In genomic region chr3:155079795-155080546, GRCh38 we compare ENCODE assay signal across 8 cellular contexts. TPM values are rescaled to one million over a fixed set of nuclear protein-coding genes. Genes with fewer than 3 reads are reported as not detected.
DNase-seq lines count a peak whose midpoint lies in the region; ATAC-seq, FAIRE-seq and TF ChIP-seq lines count a peak whose summit lies in the region.

Gene MME, plus strand, starts transcription at chr3:155080319. Its CDS starts 3,849 bp downstream, at chr3:155084168.

- peaks cover 0 to 11% (median 3%) of the 10 kb centered on the region in 5 experiments for H3K9me3 Mint-ChIP-seq in brain

- no peaks in the 10 kb centered on the region; the same call in 1 of the 2 replicates for H3K27me3 ChIP-seq in MM.1S (replicated peaks; ENCODE audit: insufficient read depth, low read length)

- H3K4me1 ChIP-seq in MM.1S (ENCODE audit: low read length): peaks cover 7% of the 10 kb centered on the region; the same call in 1 of the 2 replicates

- peak within 1 kb of the TSS; percentile 25; the same call in 1 of the 2 replicates for H3K9ac ChIP-seq in MM.1S (ENCODE audit: low read length)

- peaks cover 68% of the 10 kb centered on the region for H3K27me3 Mint-ChIP-seq in brain

- H3K36me3 ChIP-seq in MM.1S (replicated peaks; ENCODE audit: insufficient read depth, low read length): no peaks in the 10 kb centered on the region

- H4K20me1 ChIP-seq in MM.1S (ENCODE audit: insufficient read depth, low read length): no peaks in the 10 kb centered on the region

- no peak for TF ChIP-seq CTCF in MM.1S (IDR thresholded peaks at IDR 0.05; ENCODE audit: low read length)
- peak in 1 of 2 experiments; percentile 1 for TF ChIP-seq CTCF in brain (conservative IDR thresholded peaks at IDR 0.05)

- H3F3A ChIP-seq in MM.1S (ENCODE audit: insufficient read depth, low read length): no peaks in the 10 kb centered on the region

- FAIRE-seq in urothelium cell line (lab: Jason Lieb, UNC): no peak

- no peaks in the 10 kb centered on the region for H3K9me3 ChIP-seq in MM.1S (replicated peaks; ENCODE audit: insufficient read depth, low read length)

- H3K4me3 ChIP-seq in MM.1S (ENCODE audit: low read length) (peak within 1 kb of the TSS; percentile 75), skin epidermis (peak within 1 kb of the TSS; percentile 33 to 57 (median 42))

- H3K27ac Mint-ChIP-seq in brain: peak within 1 kb of the TSS in 3 of 5 experiments; percentile 13 to 53 (median 41)

- H2AFZ ChIP-seq in MM.1S (ENCODE audit: low read length): peak within 1 kb of the TSS; percentile 95

- no peaks in the 10 kb centered on the region for H3K79me2 ChIP-seq in MM.1S (ENCODE audit: low read length)

- ATAC-seq in HG03045 (IDR thresholded peaks at IDR 0.05; ENCODE audit: unreplicated experiment) (no peak), GM21381 (IDR thresholded peaks at IDR 0.05; ENCODE audit: unreplicated experiment) (no peak)

- in situ Hi-C loops in Caki2 (cut with HindIII; ENCODE audit: low pct_unique_long_range_greater_than_20kb, low sequenced_read_pairs): no loop called here

- no peaks in the 10 kb centered on the region for H3K9me2 ChIP-seq in MM.1S (replicated peaks; ENCODE audit: insufficient read depth, low read length)

- H3K4me1 Mint-ChIP-seq in brain: peaks cover 16% of the 10 kb centered on the region

- H3K36me3 Mint-ChIP-seq in brain: no peaks in the 10 kb centered on the region

- H3K4me2 ChIP-seq in MM.1S (ENCODE audit: low read depth, low read length): peak within 1 kb of the TSS; percentile 96

- H3K4me3 Mint-ChIP-seq in brain: peak within 1 kb of the TSS; percentile 79 to 91 (median 87)

- DNase-seq in Caki2 (ENCODE audit: low read depth) (peak; percentile 58), MM.1S (peak; percentile 24), iPS-NIHi11 (ENCODE audit: low spot score) (peak; percentile 80), urothelium cell line (ENCODE audit: low spot score) (no peak)

- H3K27ac ChIP-seq in MM.1S (ENCODE audit: low read length) (no peak within 1 kb of the TSS), skin epidermis (peak within 1 kb of the TSS in 12 of 21 experiments; percentile 37 to 80 (median 62))

RNA-seq across cellular contexts. Expression of gene MME, which starts in this region (rescaled TPM):
- total RNA-seq in Caki2 (2014; rRNA removed; shearing (Covaris generic); ENCODE audit: low replicate concordance): 0.12 and 0.88 TPM in 2 replicates
- not detected for polyA plus RNA-seq in brain (ENCODE audit: insufficient read depth, low read depth, low replicate concordance)

Comparison
In these comparisons a context has a peak if more than half of its experiments do, and no peak if none do; other contexts are left out.
1. Peak in DNase-seq in Caki2; RNA of the gene not detected or under 1 TPM.